17 cellular contexts compared by ENCODE assay signal in the genomic region with DNA sequence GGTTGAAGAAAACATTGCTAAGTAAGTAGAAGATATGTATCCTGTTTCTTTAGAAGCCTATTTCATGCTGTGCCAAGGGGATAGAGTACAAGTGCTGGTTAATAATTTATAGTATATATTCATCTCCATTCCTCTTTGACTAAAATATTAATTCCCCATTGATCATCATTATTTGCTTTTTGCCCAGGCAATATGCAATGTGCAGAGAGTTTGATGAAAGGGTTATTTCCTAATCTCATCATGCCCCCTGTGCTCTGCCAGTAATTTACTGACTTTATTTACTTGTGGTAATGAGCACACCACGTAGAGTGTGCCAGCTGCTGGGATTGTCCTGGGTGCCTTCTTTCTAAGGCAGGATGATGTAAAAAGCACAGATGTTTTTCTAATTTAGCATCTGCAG.
DNase-seq lines count a peak whose midpoint lies in the region; TF ChIP-seq lines count a peak whose summit lies in the region.
"Had no signal": no experiment of that assay in that cellular context is flagged by ENCODE, and none has a peak within 500 bp of the region (broad histone marks: within the 10 kb centered on the region; RNA-seq: fewer than 3 reads in every experiment).

No MANE protein-coding gene starts in this region.

- TF ChIP-seq CTCF in Calu3 (IDR thresholded peaks at IDR 0.05; ENCODE audit: unreplicated experiment) (no peak), coronary artery (IDR thresholded peaks at IDR 0.05) (no peak)

- peaks cover 6% of the 10 kb centered on the region for H3K36me3 Mint-ChIP-seq in Calu3 (ENCODE audit: insufficient read depth, unreplicated experiment)

- BruUV-seq in Calu3 (replicated peaks; lab: Mats Ljungman, UMichigan), result no TSS peak

- H3K4me3 ChIP-seq in ACC112 (ENCODE audit: low read depth, low read length) (no peak overlapping the region), coronary artery (no peak overlapping the region)
- H3K4me3 ChIP-seq: esophagus squamous epithelium had no signal

- H3K27me3 Mint-ChIP-seq in Calu3 (ENCODE audit: unreplicated experiment), result no peaks in the 10 kb centered on the region

- H2AFZ ChIP-seq in ACC112 (ENCODE audit: low read length, unreplicated experiment), result no peak overlapping the region

- peaks cover 2% of the 10 kb centered on the region for H3K9me3 Mint-ChIP-seq in Calu3 (ENCODE audit: low read depth, unreplicated experiment)
- H3K9me3 Mint-ChIP-seq: activated naive CD4-positive, alpha-beta T cell treated with anti-CD3 and anti-CD28 coated beads for 36 hours had no signal

- DNase-seq in Calu3, result no peak
- DNase-seq in NCI-H2081 (lab: John Stamatoyannopoulos, UW), result peak; percentile 22 to 82
- DNase-seq in fibroblast of gingiva (ENCODE audit: low read depth), result peak; percentile 64
- DNase-seq in coronary artery (ENCODE audit: low spot score), result no peak
- no peak for DNase-seq in NAMALWA (ENCODE audit: low spot score)
- no peak for DNase-seq in RKO (ENCODE audit: low spot score)
- DNase-seq: activated CD4-positive, CD25-positive, alpha-beta regulatory T cell treated with anti-CD3 and anti-CD28 coated beads, Interleukin-2, amount 50 U/mL, for 72 hours; activated naive CD4-positive, alpha-beta T cell treated with anti-CD3 and anti-CD28 coated beads for 36 hours; dermis blood vessel endothelial cell; esophagus squamous epithelium; H9; hypothalamus; left cardiac atrium; NCI-H446; stimulated activated naive CD4-positive, alpha-beta T cell treated with Interleukin-2 at 50 U/mL for 16 hours had no signal

- intact Hi-C loops in Calu3 (cut with micrococcal nuclease; ENCODE audit: unreplicated experiment), result loop anchor here (5.0 kb wide), 1 partner anchor 240 kb away; no protein-coding TSS in a partner anchor

- no peaks in the 10 kb centered on the region for H3K79me2 ChIP-seq in ACC112 (ENCODE audit: control insufficient read depth, insufficient read depth, low read length, unreplicated experiment)

- no peaks in the 10 kb centered on the region for H3K27me3 ChIP-seq in ACC112 (ENCODE audit: insufficient read depth, low read length)
- H3K27me3 ChIP-seq: esophagus squamous epithelium had no signal

- H3K27ac Mint-ChIP-seq in Calu3 (ENCODE audit: unreplicated experiment), result peak overlapping the region; percentile 23
- H3K27ac Mint-ChIP-seq: activated naive CD4-positive, alpha-beta T cell treated with anti-CD3 and anti-CD28 coated beads for 36 hours; H9; T-helper 1 cell treated with Interleukin-12 subunit alpha and Interleukin-12 subunit beta and Interleukin-4 antibody, amounts not matched to agents 30 μg/mL and 1 μg/mL, for 36 hours had no signal

- H3K27ac ChIP-seq in ACC112 (ENCODE audit: low read depth, low read length) (peak overlapping the region; percentile 100), coronary artery (no peak overlapping the region)

- H3K4me1 Mint-ChIP-seq in Calu3 (ENCODE audit: low read depth, unreplicated experiment), result peaks cover 77% of the 10 kb centered on the region

- no peaks in the 10 kb centered on the region for H3K36me3 ChIP-seq in ACC112 (ENCODE audit: insufficient read depth, low read length)
- H3K36me3 ChIP-seq: esophagus squamous epithelium had no signal

- CTCF ChIA-PET in Calu3 (lab: Charles Lee), result interaction anchor here (1.4 kb wide), 1 partner anchor 10 kb away, joined by 6 read pairs; no protein-coding TSS in a partner anchor

- no peak overlapping the region for H3K4me3 Mint-ChIP-seq in Calu3 (ENCODE audit: low read depth, unreplicated experiment)
- H3K4me3 Mint-ChIP-seq: activated naive CD4-positive, alpha-beta T cell treated with anti-CD3 and anti-CD28 coated beads for 36 hours; H9; T-helper 1 cell treated with Interleukin-12 subunit alpha and Interleukin-12 subunit beta and Interleukin-4 antibody, amounts not matched to agents 30 μg/mL and 1 μg/mL, for 36 hours had no signal

- H3K4me1 ChIP-seq in ACC112 (ENCODE audit: control insufficient read depth, insufficient read depth, low read length, unreplicated experiment), result peaks cover 54% of the 10 kb centered on the region

Comparison
In these comparisons a context has a peak if more than half of its experiments do, and no peak if none do; other contexts are left out.
1. DNase-seq: peak in NCI-H2081 (2 of 2) and fibroblast of gingiva (single experiment); none in Calu3 (single experiment), coronary artery (single experiment), NAMALWA (single experiment) and RKO (single experiment).